Comparison of ENCODE assay signal across 8 cellular contexts in the genomic region with DNA sequence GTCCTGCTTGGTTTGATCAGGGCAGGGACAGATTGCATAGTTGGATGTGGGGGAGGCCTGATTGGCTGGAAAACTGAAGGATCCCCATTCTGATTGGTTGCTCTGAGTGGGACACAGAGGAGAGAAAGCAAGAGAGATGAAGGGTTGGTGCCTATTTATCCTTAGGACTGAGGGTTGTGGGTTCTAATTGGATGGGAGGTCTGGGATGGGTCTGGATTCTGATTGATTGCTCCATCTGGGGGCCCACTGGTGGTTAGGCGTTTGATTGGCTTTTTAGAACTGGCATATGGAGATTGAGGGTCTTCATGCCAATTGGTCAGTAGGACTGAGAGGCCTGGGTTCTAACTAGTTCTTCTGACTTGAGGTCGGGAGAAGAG. TPM values are rescaled to one million over a fixed set of nuclear protein-coding genes. Genes with fewer than 3 reads are reported as not detected.
DNase-seq lines count a peak whose midpoint lies in the region; ATAC-seq and TF ChIP-seq lines count a peak whose summit lies in the region.

No MANE protein-coding gene starts in this region.

- no peak overlapping the region for H2BK120ac ChIP-seq in IMR-90 (ENCODE audit: low read depth, low read length)

- POLR2A ChIA-PET in IMR-90 (lab: Charles Lee; ENCODE audit: unreplicated experiment) = no interaction called here

- peak overlapping the region; percentile 38 to 85 (median 76) for H3K4me2 ChIP-seq in BLaER1 treated with 17β-estradiol and CSF1 and Interleukin-3, amounts not matched to agents 10 nM and 100 nM
- H3K4me2 ChIP-seq in IMR-90 (ENCODE audit: low read depth, low read length) = peak overlapping the region; percentile 94

- H2AK9ac ChIP-seq in IMR-90 (replicated peaks; ENCODE audit: low read depth, low read length, poor library complexity) = peak overlapping the region; percentile 23

- no peak for TF ChIP-seq RAD21 in IMR-90 (IDR thresholded peaks at IDR 0.05; ENCODE audit: low read length)

- peaks cover 17 to 40% (median 31%) of the 10 kb centered on the region in 10 experiments for H3K4me1 ChIP-seq in BLaER1 treated with 17β-estradiol and CSF1 and Interleukin-3, amounts not matched to agents 10 nM and 100 nM
- H3K4me1 ChIP-seq in IMR-90 (ENCODE audit: control insufficient read depth, insufficient read depth, low read length) (0 out of 2 replicates have a peak, but pooled peaks cover 2% of the 10 kb centered on the region), adrenal gland (replicated peaks in 1 of 2) (no peaks in the 10 kb centered on the region), mononuclear cell (ENCODE audit: insufficient read depth, low read length) (peaks cover 30% of the 10 kb centered on the region)

- 11% methylated on average over 1 of the region's 2 CpGs; no CpG with 5 or more reads in 1 of the 2 experiments for WGBS in IMR-90 (ENCODE audit: extremely low coverage in 2 of 2, insufficient read length in 1 of 2), 2 experiments
- 0 to 61% (median 43%) methylated on average over 2 of the region's 2 CpGs for WGBS in adrenal gland, 4 donors

- CTCF ChIA-PET in IMR-90 (lab: Yijun Ruan, JAX) = no interaction called here

- H2BK20ac ChIP-seq in IMR-90 (ENCODE audit: low read depth, low read length) = no peak overlapping the region

- no peak overlapping the region for H2BK15ac ChIP-seq in IMR-90 (ENCODE audit: low read depth, low read length)

- no peaks in the 10 kb centered on the region; a peak in 1 of 22 replicates for H3K9me3 ChIP-seq in BLaER1 treated with 17β-estradiol and CSF1 and Interleukin-3, amounts not matched to agents 10 nM and 100 nM (replicated peaks in 1 of 11)
- no peaks in the 10 kb centered on the region; the same call in 1 of the 2 replicates for H3K9me3 ChIP-seq in IMR-90 (ENCODE audit: control insufficient read depth, insufficient read depth, low read length)
- no peaks in the 10 kb centered on the region for H3K9me3 ChIP-seq in adrenal gland (replicated peaks in 1 of 3)
- H3K9me3 ChIP-seq in mononuclear cell (ENCODE audit: low read depth, low read length) = no peaks in the 10 kb centered on the region

- no peak overlapping the region for H2BK5ac ChIP-seq in IMR-90 (ENCODE audit: low read depth, low read length, poor library complexity, severe bottlenecking)

- BruUV-seq in IMR-90 (replicated peaks; lab: Mats Ljungman, UMichigan) = no TSS peak

- no peak overlapping the region for H3K14ac ChIP-seq in IMR-90 (replicated peaks; ENCODE audit: low read depth, low read length)

- no peak overlapping the region for H4K5ac ChIP-seq in IMR-90 (ENCODE audit: low read depth, low read length)

- no peak overlapping the region for H2AK5ac ChIP-seq in IMR-90 (ENCODE audit: low read depth, low read length)

- no peak overlapping the region; the same call in 1 of the 2 replicates for H3K4ac ChIP-seq in IMR-90 (ENCODE audit: low read depth, low read length)

- peak overlapping the region in 9 of 11 experiments; percentile 26 to 85 (median 82); a peak in 15 of 22 replicates for H3K9ac ChIP-seq in BLaER1 treated with 17β-estradiol and CSF1 and Interleukin-3, amounts not matched to agents 10 nM and 100 nM
- H3K9ac ChIP-seq in IMR-90 (ENCODE audit: low read depth, low read length) = no peak overlapping the region

- H3K56ac ChIP-seq in IMR-90 (ENCODE audit: extremely low read depth, insufficient read depth, low read length) = no peak overlapping the region

- TF ChIP-seq CTCF in IMR-90 (conservative IDR thresholded peaks at IDR 0.05; ENCODE audit: low read depth, low read length) = no peak
- TF ChIP-seq CTCF in adrenal gland (IDR thresholded peaks at IDR 0.05) = no peak

- peak overlapping the region; percentile 75 to 76; a peak in 3 of 4 replicates for H4K8ac ChIP-seq in IMR-90 (ENCODE audit: low read depth in 2 of 2, low read length in 2 of 2)

- H3K27ac ChIP-seq in BLaER1 treated with 17β-estradiol and CSF1 and Interleukin-3, amounts not matched to agents 10 nM and 100 nM = peak overlapping the region in 9 of 11 experiments; percentile 45 to 83 (median 74); a peak in 15 of 22 replicates
- no peak overlapping the region for H3K27ac ChIP-seq in IMR-90 (ENCODE audit: insufficient read depth, low read length)
- H3K27ac ChIP-seq in adrenal gland = peak overlapping the region in 3 of 5 donors; percentile 68 to 84 (median 73)

- no peak for ATAC-seq in IMR-90 (ENCODE audit: low read depth)

- no peak overlapping the region for H4K91ac ChIP-seq in IMR-90 (ENCODE audit: insufficient read depth, low read depth, low read length)

- peaks cover 8 to 44% (median 31%) of the 10 kb centered on the region in 11 experiments; a peak in 19 of 22 replicates for H3K27me3 ChIP-seq in BLaER1 treated with 17β-estradiol and CSF1 and Interleukin-3, amounts not matched to agents 10 nM and 100 nM
- H3K27me3 ChIP-seq in IMR-90 (ENCODE audit: control insufficient read depth, insufficient read depth, low read length) (no peaks in the 10 kb centered on the region), adrenal gland (no peaks in the 10 kb centered on the region), mononuclear cell (ENCODE audit: insufficient read depth, low read length) (no peaks in the 10 kb centered on the region)

- H3K4me3 ChIP-seq in BLaER1 treated with 17β-estradiol and CSF1 and Interleukin-3, amounts not matched to agents 10 nM and 100 nM = peak overlapping the region; percentile 57 to 78 (median 70)
- H3K4me3 ChIP-seq in IMR-90 (ENCODE audit: insufficient read depth, low read depth, low read length) (peak overlapping the region; percentile 63; the same call in 1 of the 2 replicates), adrenal gland (peak overlapping the region in 1 of 4 donors; percentile 57), mononuclear cell (ENCODE audit: low read length) (peak overlapping the region; percentile 49)

- 0 out of 2 replicates have a peak, but pooled peaks cover 3% of the 10 kb centered on the region for H3K9me1 ChIP-seq in IMR-90 (ENCODE audit: insufficient read depth, low read length)

- peak overlapping the region; percentile 86 for H2AFZ ChIP-seq in IMR-90 (replicated peaks; ENCODE audit: low read length, poor library complexity)

- peaks cover 0 to 21% (median 10%) of the 10 kb centered on the region in 11 experiments; a peak in 10 of 22 replicates for H3K36me3 ChIP-seq in BLaER1 treated with 17β-estradiol and CSF1 and Interleukin-3, amounts not matched to agents 10 nM and 100 nM
- peaks cover 3% of the 10 kb centered on the region for H3K36me3 ChIP-seq in IMR-90 (ENCODE audit: control insufficient read depth, insufficient read depth, low read length)
- H3K36me3 ChIP-seq in adrenal gland (replicated peaks in 1 of 2) = no peaks in the 10 kb centered on the region

- H3K23ac ChIP-seq in IMR-90 (ENCODE audit: low read depth, low read length) = 0 out of 2 replicates have a peak overlapping the region, but pooled peaks have one; percentile 66

- no peak overlapping the region for H3K18ac ChIP-seq in IMR-90 (ENCODE audit: low read depth, low read length)

- no peak for DNase-seq in IMR-90
- DNase-seq in adrenal gland = no peak
- no peak for DNase-seq in OCI-M2 (lab: John Stamatoyannopoulos, UW; ENCODE audit: unreplicated experiment)
- no peak for DNase-seq in NCI-H446 treated with DMSO at 0.1 percent for 48 hours (lab: John Stamatoyannopoulos, UW)
- no peak for DNase-seq in HuH-7.5 (ENCODE audit: low spot score)
- no peak for DNase-seq in SW 1271 (lab: John Stamatoyannopoulos, UW)

- no peaks in the 10 kb centered on the region; a peak in 2 of 22 replicates for H4K20me1 ChIP-seq in BLaER1 treated with 17β-estradiol and CSF1 and Interleukin-3, amounts not matched to agents 10 nM and 100 nM
- H4K20me1 ChIP-seq in IMR-90 (ENCODE audit: insufficient read depth, low read length) = no peaks in the 10 kb centered on the region

- TF ChIP-seq POLR2A in IMR-90 (IDR thresholded peaks at IDR 0.05; ENCODE audit: low read depth, low read length) (no peak), adrenal gland (IDR thresholded peaks at IDR 0.05) (no peak)

- intact Hi-C loops in IMR-90 (cut with micrococcal nuclease) (no loop called here), adrenal gland (cut with DNase I) (no loop called here)

- in situ Hi-C loops in IMR-90 (cut with MboI; ENCODE audit: low sequenced_read_pairs) = no loop called here

- dilution Hi-C loops in IMR-90 (cut with HindIII; ENCODE audit: low sequenced_read_pairs, unreplicated experiment) = no loop called here

- peaks cover 3 to 6% of the 10 kb centered on the region in 2 experiments; a peak in 3 of 4 replicates for H3K79me1 ChIP-seq in IMR-90 (ENCODE audit: low read depth in 1 of 2, low read length in 2 of 2)

RNA-seq across cellular contexts. Expression of a gene that starts 0.6 kb away (rescaled TPM):
- 66.7 and 78.9 TPM in 2 replicates for total RNA-seq in IMR-90 (2012; rRNA removed)
- 39.4 and 43.2 TPM in 2 replicates for polyA plus RNA-seq in IMR-90 (2012; rRNA removed)
- polyA plus RNA-seq in IMR-90 (2012; cell fraction: cytosol; rRNA removed) = 41.8 and 48.6 TPM in 2 replicates
- polyA plus RNA-seq in IMR-90 (2012; cell fraction: nucleus; rRNA removed; ENCODE audit: low replicate concordance) = 24.3 and 62.6 TPM in 2 replicates
- 100 to 1,000 TPM in 7 of 8 donors, 10 to 100 TPM in 1; 85.8 to 678 (median 152) TPM for total RNA-seq in adrenal gland
- polyA plus RNA-seq in adrenal gland = 1,000 to 10,000 TPM in 1 of 3 donors, 100 to 1,000 TPM in 2; 119 to 1,010 (median 252) TPM
- 27.6 TPM for total RNA-seq in mononuclear cell

RNA-seq across cellular contexts. Expression of a gene that starts 12.2 kb away (rescaled TPM):
- 3.3 and 4.1 TPM in 2 replicates for total RNA-seq in IMR-90 (2012; rRNA removed)
- polyA plus RNA-seq in IMR-90 (2012; rRNA removed) = 10.1 and 11.6 TPM in 2 replicates
- 16.1 and 17.2 TPM in 2 replicates for polyA plus RNA-seq in IMR-90 (2012; cell fraction: cytosol; rRNA removed)
- 12.9 and 36.2 TPM in 2 replicates for polyA plus RNA-seq in IMR-90 (2012; cell fraction: nucleus; rRNA removed; ENCODE audit: low replicate concordance)
- total RNA-seq in adrenal gland = 100 to 1,000 TPM in 2 of 8 donors, 10 to 100 TPM in 6; 48.3 to 290 (median 90.2) TPM
- 100 to 1,000 TPM in 1 of 3 donors, 10 to 100 TPM in 2; 36.6 to 199 (median 60.1) TPM for polyA plus RNA-seq in adrenal gland
- 13.6 TPM for total RNA-seq in mononuclear cell

RNA-seq across cellular contexts. Expression of a gene that starts 18.6 kb away (rescaled TPM):
- 8.3 and 11.3 TPM in 2 replicates for total RNA-seq in IMR-90 (2012; rRNA removed)
- polyA plus RNA-seq in IMR-90 (2012; rRNA removed) = 15.9 and 18.2 TPM in 2 replicates
- 18.8 and 23.9 TPM in 2 replicates for polyA plus RNA-seq in IMR-90 (2012; cell fraction: cytosol; rRNA removed)
- polyA plus RNA-seq in IMR-90 (2012; cell fraction: nucleus; rRNA removed; ENCODE audit: low replicate concordance) = 17.2 and 33.1 TPM in 2 replicates
- 10 to 100 TPM in 7 of 8 donors, 1 to 10 TPM in 1; 9.7 to 31.0 (median 16.7) TPM for total RNA-seq in adrenal gland
- polyA plus RNA-seq in adrenal gland = 10 to 100 TPM in 1 of 3 donors, 1 to 10 TPM in 2; 8.9 to 12.5 (median 9.5) TPM
- total RNA-seq in mononuclear cell = 10.7 TPM

RNA-seq across cellular contexts. Expression of a gene that starts 45.0 kb away (rescaled TPM):
- 54.2 and 59.9 TPM in 2 replicates for total RNA-seq in IMR-90 (2012; rRNA removed)
- 50.8 and 60.0 TPM in 2 replicates for polyA plus RNA-seq in IMR-90 (2012; rRNA removed)
- polyA plus RNA-seq in IMR-90 (2012; cell fraction: cytosol; rRNA removed) = 35.2 and 50.8 TPM in 2 replicates
- polyA plus RNA-seq in IMR-90 (2012; cell fraction: nucleus; rRNA removed; ENCODE audit: low replicate concordance) = 80.0 and 116 TPM in 2 replicates
- total RNA-seq in adrenal gland = 10 to 100 TPM; 27.8 to 83.4 (median 41.0) TPM
- polyA plus RNA-seq in adrenal gland = 10 to 100 TPM; 42.2 to 59.2 (median 52.0) TPM
- total RNA-seq in mononuclear cell = 19.3 TPM

RNA-seq across cellular contexts. Expression of a gene that starts 50.9 kb away (rescaled TPM):
- total RNA-seq in IMR-90 (2012; rRNA removed) = 12.2 and 12.8 TPM in 2 replicates
- 20.0 and 20.4 TPM in 2 replicates for polyA plus RNA-seq in IMR-90 (2012; rRNA removed)
- 12.7 and 26.2 TPM in 2 replicates for polyA plus RNA-seq in IMR-90 (2012; cell fraction: cytosol; rRNA removed)
- polyA plus RNA-seq in IMR-90 (2012; cell fraction: nucleus; rRNA removed; ENCODE audit: low replicate concordance) = 22.6 and 42.7 TPM in 2 replicates
- total RNA-seq in adrenal gland = 1 to 10 TPM in 7 of 8 donors, under 1 TPM in 1; 0.85 to 6.6 (median 4.6) TPM
- 1 to 10 TPM; 3.7 to 6.2 (median 6.0) TPM for polyA plus RNA-seq in adrenal gland
- total RNA-seq in mononuclear cell = 4.5 TPM
